ENCODE assay signal across 14 cellular contexts in genomic region chr17:59355030-59355694, GRCh38. TPM values are rescaled to one million over a fixed set of nuclear protein-coding genes. Genes with fewer than 3 reads are reported as not detected.
DNase-seq lines count a peak whose midpoint lies in the region; ATAC-seq, FAIRE-seq and TF ChIP-seq lines count a peak whose summit lies in the region.
"Had no signal": no experiment of that assay in that cellular context is flagged by ENCODE, and none has a peak within 500 bp of the region (broad histone marks: within the 10 kb centered on the region; RNA-seq: fewer than 3 reads in every experiment).

No MANE protein-coding gene starts in this region.

- no peak overlapping the region for H2AK5ac ChIP-seq in mesendoderm (ENCODE audit: low read length)

- H3K27me3 ChIP-seq in astrocyte (ENCODE audit: insufficient read depth, low read length): peaks cover 12% of the 10 kb centered on the region
- H3K27me3 ChIP-seq in mesendoderm (ENCODE audit: insufficient read depth, low read length, poor library complexity): no peaks in the 10 kb centered on the region
- H3K27me3 ChIP-seq in tibial artery: no peaks in the 10 kb centered on the region
- H3K27me3 ChIP-seq: upper lobe of right lung had no signal

- no peaks in the 10 kb centered on the region for H3K36me3 ChIP-seq in astrocyte (ENCODE audit: insufficient read depth, low read length)
- H3K36me3 ChIP-seq in mesendoderm (ENCODE audit: control insufficient read depth, insufficient read depth, low read length): no peaks in the 10 kb centered on the region
- peaks cover 0 to 12% (median 6%) of the 10 kb centered on the region in 3 donors for H3K36me3 ChIP-seq in tibial artery

- H3K9ac ChIP-seq in astrocyte (ENCODE audit: low read length) (no peak overlapping the region), mesendoderm (ENCODE audit: low read length) (no peak overlapping the region)

- no peaks in the 10 kb centered on the region for H3K9me3 ChIP-seq in astrocyte (ENCODE audit: insufficient read depth, low read depth, low read length)
- no peaks in the 10 kb centered on the region for H3K9me3 ChIP-seq in tibial artery
- H3K9me3 ChIP-seq: upper lobe of right lung had no signal

- no peak overlapping the region for H2BK5ac ChIP-seq in mesendoderm (ENCODE audit: low read length)

- H3K4me1 Mint-ChIP-seq in activated CD4-positive, alpha-beta memory T cell treated with anti-CD3 and anti-CD28 coated beads for 36 hours (ENCODE audit: low read depth): peaks cover 55% of the 10 kb centered on the region
- peaks cover 62% of the 10 kb centered on the region for H3K4me1 Mint-ChIP-seq in activated CD4-positive, alpha-beta memory T cell treated with anti-CD3 and anti-CD28 coated beads, Interleukin-2, amount 10 ng/mL, durations not matched to agents 7 days and 5 days
- H3K4me1 Mint-ChIP-seq in astrocyte (ENCODE audit: low read depth, unreplicated experiment): peaks cover 56% of the 10 kb centered on the region

- no peak overlapping the region for H2BK15ac ChIP-seq in mesendoderm (replicated peaks; ENCODE audit: low read depth)

- peaks cover 25% of the 10 kb centered on the region for H3K36me3 Mint-ChIP-seq in activated CD4-positive, alpha-beta memory T cell treated with anti-CD3 and anti-CD28 coated beads for 36 hours
- peaks cover 45% of the 10 kb centered on the region for H3K36me3 Mint-ChIP-seq in activated CD4-positive, alpha-beta memory T cell treated with anti-CD3 and anti-CD28 coated beads, Interleukin-2, amount 10 ng/mL, durations not matched to agents 7 days and 5 days (ENCODE audit: low read depth)
- peaks cover 27% of the 10 kb centered on the region for H3K36me3 Mint-ChIP-seq in astrocyte (ENCODE audit: low read depth, unreplicated experiment)

- peaks cover 5% of the 10 kb centered on the region for H3K79me1 ChIP-seq in mesendoderm (ENCODE audit: low read length)

- H3K4me3 ChIP-seq in astrocyte (ENCODE audit: insufficient read depth, low read depth, low read length) (no peak overlapping the region), mesendoderm (ENCODE audit: low read length) (no peak overlapping the region), tibial artery (no peak overlapping the region)
- H3K4me3 ChIP-seq: upper lobe of right lung had no signal

- H4K8ac ChIP-seq in mesendoderm (ENCODE audit: low read depth, low read length): no peak overlapping the region

- no peak overlapping the region for H3K4me3 Mint-ChIP-seq in activated CD4-positive, alpha-beta memory T cell treated with anti-CD3 and anti-CD28 coated beads for 36 hours
- no peak overlapping the region for H3K4me3 Mint-ChIP-seq in activated CD4-positive, alpha-beta memory T cell treated with anti-CD3 and anti-CD28 coated beads, Interleukin-2, amount 10 ng/mL, durations not matched to agents 7 days and 5 days
- no peak overlapping the region for H3K4me3 Mint-ChIP-seq in astrocyte (ENCODE audit: unreplicated experiment)
- H3K4me3 Mint-ChIP-seq: brain had no signal

- H3K79me2 ChIP-seq in astrocyte (ENCODE audit: insufficient read depth, low read length): no peaks in the 10 kb centered on the region
- H3K79me2 ChIP-seq in mesendoderm (ENCODE audit: control insufficient read depth, insufficient read depth, low read length): no peaks in the 10 kb centered on the region

- TF ChIP-seq CTCF in astrocyte (IDR thresholded peaks at IDR 0.05; ENCODE audit: insufficient read depth, low read depth, low read length): no peak
- TF ChIP-seq CTCF in tibial artery (IDR thresholded peaks at IDR 0.05): no peak

- no peak overlapping the region for H4K5ac ChIP-seq in mesendoderm (ENCODE audit: low read length)

- CTCF ChIA-PET in activated CD4-positive, alpha-beta memory T cell treated with anti-CD3 and anti-CD28 coated beads for 36 hours (lab: Charles Lee): interaction anchor here (1.6 to 2.5 kb wide), 4 partner anchors 25 to 167 kb away, joined by 3 to 12 read pairs (median 6); no protein-coding TSS in a partner anchor
- CTCF ChIA-PET in activated CD4-positive, alpha-beta memory T cell treated with anti-CD3 and anti-CD28 coated beads, Interleukin-2, amount 10 ng/mL, durations not matched to agents 7 days and 5 days (lab: Charles Lee): interaction anchor here (1.1 to 1.2 kb wide), 2 partner anchors 86 kb away, joined by 5 read pairs; no protein-coding TSS in a partner anchor

- no peak for DNase-seq in activated CD4-positive, alpha-beta memory T cell treated with anti-CD3 and anti-CD28 coated beads for 36 hours
- no peak for DNase-seq in activated CD4-positive, alpha-beta memory T cell treated with anti-CD3 and anti-CD28 coated beads, Interleukin-2, amount 10 ng/mL, durations not matched to agents 7 days and 5 days
- DNase-seq in astrocyte (ENCODE audit: low read depth) (no peak), mesendoderm (no peak), tibial artery (no peak), glomerular visceral epithelial cell (ENCODE audit: extremely low spot score) (no peak), retina (no peak)
- DNase-seq: H7, NCI-H1105, NCI-H510A treated with DMSO at 0.1 percent for 48 hours, SHP77, upper lobe of right lung had no signal

- no peak for ATAC-seq in GM18858 (IDR thresholded peaks at IDR 0.05; ENCODE audit: unreplicated experiment)
- ATAC-seq: upper lobe of right lung had no signal

- peaks cover 7% of the 10 kb centered on the region for H3K9me3 Mint-ChIP-seq in activated CD4-positive, alpha-beta memory T cell treated with anti-CD3 and anti-CD28 coated beads for 36 hours
- H3K9me3 Mint-ChIP-seq in activated CD4-positive, alpha-beta memory T cell treated with anti-CD3 and anti-CD28 coated beads, Interleukin-2, amount 10 ng/mL, durations not matched to agents 7 days and 5 days: peaks cover 6% of the 10 kb centered on the region
- H3K9me3 Mint-ChIP-seq in astrocyte (ENCODE audit: unreplicated experiment): peaks cover 2% of the 10 kb centered on the region

- peak overlapping the region; percentile 2 for H3K27ac Mint-ChIP-seq in activated CD4-positive, alpha-beta memory T cell treated with anti-CD3 and anti-CD28 coated beads for 36 hours
- no peak overlapping the region for H3K27ac Mint-ChIP-seq in activated CD4-positive, alpha-beta memory T cell treated with anti-CD3 and anti-CD28 coated beads, Interleukin-2, amount 10 ng/mL, durations not matched to agents 7 days and 5 days
- H3K27ac Mint-ChIP-seq in astrocyte (ENCODE audit: unreplicated experiment): peak overlapping the region; percentile 53

- H3K27me3 Mint-ChIP-seq in activated CD4-positive, alpha-beta memory T cell treated with anti-CD3 and anti-CD28 coated beads for 36 hours: no peaks in the 10 kb centered on the region
- H3K27me3 Mint-ChIP-seq in activated CD4-positive, alpha-beta memory T cell treated with anti-CD3 and anti-CD28 coated beads, Interleukin-2, amount 10 ng/mL, durations not matched to agents 7 days and 5 days: no peaks in the 10 kb centered on the region
- H3K27me3 Mint-ChIP-seq in astrocyte (ENCODE audit: low read depth, unreplicated experiment): no peaks in the 10 kb centered on the region
- H3K27me3 Mint-ChIP-seq: brain had no signal

- no peak overlapping the region for H3K56ac ChIP-seq in mesendoderm (ENCODE audit: low read length)

- H2BK120ac ChIP-seq in mesendoderm (ENCODE audit: low read depth, low read length): no peak overlapping the region

- no peak overlapping the region for H3K4ac ChIP-seq in mesendoderm (ENCODE audit: low read depth, low read length)

- no peak for FAIRE-seq in astrocyte (lab: Jason Lieb, UNC)

- no peak overlapping the region for H3K18ac ChIP-seq in mesendoderm (ENCODE audit: low read length)

- no CpG with 5 or more reads among the region's 4 CpGs for WGBS in mesendoderm (ENCODE audit: extremely low coverage, insufficient coverage, low lambda C conversion rate)

- peaks cover 13% of the 10 kb centered on the region for H4K20me1 ChIP-seq in astrocyte (ENCODE audit: insufficient read depth, low read length)

- H3K4me1 ChIP-seq in astrocyte (ENCODE audit: insufficient read depth, low read length): peaks cover 19% of the 10 kb centered on the region
- H3K4me1 ChIP-seq in mesendoderm (ENCODE audit: control insufficient read depth, low read depth, low read length): peaks cover 4% of the 10 kb centered on the region
- peaks cover under 1 to 100% (median 92%) of the 10 kb centered on the region in 4 donors for H3K4me1 ChIP-seq in tibial artery

- intact Hi-C loops in activated CD4-positive, alpha-beta memory T cell treated with anti-CD3 and anti-CD28 coated beads for 36 hours (cut with micrococcal nuclease): no loop called here
- intact Hi-C loops in tibial artery (cut with DNase I; ENCODE audit: low total_unique reads): no loop called here

- POLR2A ChIA-PET in activated CD4-positive, alpha-beta memory T cell treated with anti-CD3 and anti-CD28 coated beads for 36 hours (lab: Charles Lee): interaction anchor here (1.4 kb wide), 1 partner anchor 264 kb away, joined by 3 read pairs; no protein-coding TSS in a partner anchor
- POLR2A ChIA-PET in activated CD4-positive, alpha-beta memory T cell treated with anti-CD3 and anti-CD28 coated beads, Interleukin-2, amount 10 ng/mL, durations not matched to agents 7 days and 5 days (lab: Charles Lee): interaction anchor here (0.6 to 1.2 kb wide), 7 partner anchors 9 to 264 kb away, joined by 3 to 4 read pairs (median 4); no protein-coding TSS in a partner anchor

- H3K23ac ChIP-seq in mesendoderm (ENCODE audit: low read length): peak overlapping the region; percentile 37

- H3K27ac ChIP-seq in astrocyte (ENCODE audit: low read depth, low read length) (no peak overlapping the region), mesendoderm (ENCODE audit: low read depth, low read length) (no peak overlapping the region), tibial artery (peak overlapping the region; percentile 65 to 89)
- H3K27ac ChIP-seq: upper lobe of right lung had no signal

- no peak overlapping the region for H2AFZ ChIP-seq in astrocyte (ENCODE audit: low read depth, low read length)

- no peak overlapping the region for H3K4me2 ChIP-seq in astrocyte (ENCODE audit: low read length)
- no peak overlapping the region for H3K4me2 ChIP-seq in mesendoderm (ENCODE audit: low read length)

RNA-seq across cellular contexts. Expression of gene YPEL2, which starts 23.7 kb away (rescaled TPM):
- total RNA-seq in activated CD4-positive, alpha-beta memory T cell treated with anti-CD3 and anti-CD28 coated beads for 36 hours: 1 to 10 TPM; 7.6 to 9.4 TPM
- 10 to 100 TPM; 17.1 to 18.4 TPM for total RNA-seq in activated CD4-positive, alpha-beta memory T cell treated with anti-CD3 and anti-CD28 coated beads, Interleukin-2, amount 10 ng/mL, durations not matched to agents 7 days and 5 days
- 36.2 and 41.1 TPM in 2 replicates for total RNA-seq in astrocyte
- polyA plus RNA-seq in mesendoderm (2013, experiment 1 of 2): 3.5 TPM
- polyA plus RNA-seq in mesendoderm (2013, experiment 2 of 2): 2.9 TPM

Comparison
In these comparisons a context has a peak if more than half of its experiments do, and no peak if none do; other contexts are left out.
1. H3K27ac ChIP-seq: peak in tibial artery (2 of 2); none in astrocyte (single experiment) and mesendoderm (single experiment).